ENCODE assay signal across 9 cellular contexts in the genomic region with DNA sequence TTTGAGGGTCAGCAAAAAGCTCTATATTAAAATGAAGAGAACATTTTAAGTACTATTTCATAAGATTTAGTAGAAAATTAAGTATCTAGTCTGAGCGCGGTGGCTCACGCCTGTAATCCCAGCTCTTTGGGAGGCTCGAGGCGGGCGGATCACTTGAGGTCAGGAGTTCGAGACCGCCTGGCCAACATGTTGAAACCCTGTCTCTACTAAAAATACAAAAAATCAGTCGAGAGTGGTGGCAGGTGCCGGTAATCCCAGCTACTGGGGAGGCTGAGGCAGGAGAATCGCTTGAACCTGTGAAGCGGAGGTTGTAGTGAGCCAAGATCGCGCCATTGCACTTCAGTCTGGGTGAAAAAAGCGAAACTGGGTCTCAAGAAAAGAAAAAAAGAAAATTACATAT. TPM values are rescaled to one million over a fixed set of nuclear protein-coding genes. Genes with fewer than 3 reads are reported as not detected.
DNase-seq lines count a peak whose midpoint lies in the region; ATAC-seq and TF ChIP-seq lines count a peak whose summit lies in the region.
"Had no signal": no experiment of that assay in that cellular context is flagged by ENCODE, and none has a peak within 500 bp of the region (broad histone marks: within the 10 kb centered on the region; RNA-seq: fewer than 3 reads in every experiment).

No MANE protein-coding gene starts in this region.

- TF ChIP-seq CTCF in SK-N-SH (IDR thresholded peaks at IDR 0.05), result no peak
- no peak for TF ChIP-seq CTCF in OCI-LY7 (conservative IDR thresholded peaks at IDR 0.05; ENCODE audit: low read length)
- TF ChIP-seq CTCF in progenitor cell of endocrine pancreas (IDR thresholded peaks at IDR 0.05; ENCODE audit: unreplicated experiment), result no peak

- H3K27me3 ChIP-seq in SK-N-SH (ENCODE audit: insufficient read depth), result no peaks in the 10 kb centered on the region
- no peaks in the 10 kb centered on the region for H3K27me3 ChIP-seq in endocrine pancreas (ENCODE audit: control insufficient read depth, insufficient read depth, low read length)

- H3K4me1 Mint-ChIP-seq in progenitor cell of endocrine pancreas (ENCODE audit: low read depth), result peaks cover 6% of the 10 kb centered on the region

- H3K36me3 ChIP-seq in SK-N-SH (replicated peaks in 1 of 2; ENCODE audit: control insufficient read depth in 1 of 2, insufficient read depth in 2 of 2, low read length in 1 of 2) (peaks cover 10 to 15% of the 10 kb centered on the region in 2 experiments), OCI-LY7 (ENCODE audit: insufficient read depth, low read length) (peaks cover 42% of the 10 kb centered on the region), endocrine pancreas (ENCODE audit: control insufficient read depth, insufficient read depth, low read length) (no peaks in the 10 kb centered on the region)

- H3K4me2 ChIP-seq in SK-N-SH, result peak overlapping the region; percentile 77
- peak overlapping the region; percentile 93 for H3K4me2 ChIP-seq in OCI-LY7 (ENCODE audit: low read length)

- H3K9me3 ChIP-seq in SK-N-SH (no peaks in the 10 kb centered on the region), OCI-LY7 (ENCODE audit: low read length) (no peaks in the 10 kb centered on the region), endocrine pancreas (ENCODE audit: control insufficient read depth, low read length) (no peaks in the 10 kb centered on the region)

- peaks cover 66% of the 10 kb centered on the region for H3K79me2 ChIP-seq in SK-N-SH (ENCODE audit: insufficient read depth)
- peaks cover 66% of the 10 kb centered on the region for H3K79me2 ChIP-seq in OCI-LY7 (ENCODE audit: insufficient read depth, low read depth, low read length)

- no peak for TF ChIP-seq RAD21 in SK-N-SH (IDR thresholded peaks at IDR 0.05; ENCODE audit: low read length)

- no peaks in the 10 kb centered on the region for H3F3A ChIP-seq in SK-N-SH (replicated peaks; ENCODE audit: insufficient read depth)

- H3K27me3 Mint-ChIP-seq in progenitor cell of endocrine pancreas, result peaks cover 13% of the 10 kb centered on the region

- no peak for ATAC-seq in SK-N-SH treated with all-trans-retinoic acid at 6 μM for 48 hours

- H3K4me3 ChIP-seq in SK-N-SH (ENCODE audit: low read depth in 2 of 2, low read length in 1 of 2), result peak overlapping the region in 1 of 2 experiments; percentile 75; a peak in 2 of 4 replicates
- peak overlapping the region; percentile 94 for H3K4me3 ChIP-seq in OCI-LY7 (ENCODE audit: low read depth, low read length, poor library complexity, severe bottlenecking)
- peak overlapping the region; percentile 96 for H3K4me3 ChIP-seq in endocrine pancreas (ENCODE audit: control insufficient read depth, insufficient read depth, low read length)

- H3K36me3 Mint-ChIP-seq in progenitor cell of endocrine pancreas (ENCODE audit: insufficient read depth), result peaks cover 6% of the 10 kb centered on the region

- peak overlapping the region; percentile 91 for H3K4me3 Mint-ChIP-seq in progenitor cell of endocrine pancreas (ENCODE audit: low read depth)

- H4K20me1 ChIP-seq in SK-N-SH (ENCODE audit: insufficient read depth), result peaks cover 37% of the 10 kb centered on the region
- peaks cover 10% of the 10 kb centered on the region; the same call in 1 of the 2 replicates for H4K20me1 ChIP-seq in OCI-LY7 (ENCODE audit: insufficient read depth, low read length)

- DNase-seq in SK-N-SH (no peak), OCI-LY7 (ENCODE audit: low spot score) (no peak), progenitor cell of endocrine pancreas (ENCODE audit: low spot score, unreplicated experiment) (no peak), NOMO-1 treated with DMSO at 0.1 percent for 48 hours (lab: John Stamatoyannopoulos, UW; ENCODE audit: unreplicated experiment) (no peak), SIG-M5 treated with dmso at 0.1 percent for 504 hours (lab: John Stamatoyannopoulos, UW; ENCODE audit: unreplicated experiment) (no peak), GDM1 (lab: John Stamatoyannopoulos, UW) (no peak)
- DNase-seq: NCI-H2107 had no signal

- POLR2A ChIA-PET in SK-N-SH (lab: Yijun Ruan, JAX), result no interaction called here
- POLR2A ChIA-PET in OCI-LY7 (lab: Charles Lee), result interaction anchor here (0.6 to 1.2 kb wide), 2 partner anchors 19 to 81 kb away, joined by 3 read pairs; no protein-coding TSS in a partner anchor

- BruUV-seq in OCI-LY7 (replicated peaks; lab: Mats Ljungman, UMichigan), result no TSS peak

- H3K9me2 ChIP-seq in SK-N-SH, result no peaks in the 10 kb centered on the region
- no peaks in the 10 kb centered on the region for H3K9me2 ChIP-seq in OCI-LY7 (ENCODE audit: insufficient read depth, low read length)

- peaks cover 5 to 7% of the 10 kb centered on the region in 2 experiments; a peak in 3 of 4 replicates for H3K4me1 ChIP-seq in SK-N-SH (ENCODE audit: control insufficient read depth in 1 of 2, insufficient read depth in 2 of 2, low read depth in 1 of 2, low read length in 1 of 2)
- peaks cover 30% of the 10 kb centered on the region for H3K4me1 ChIP-seq in OCI-LY7 (ENCODE audit: insufficient read depth, low read length, poor library complexity, severe bottlenecking)
- H3K4me1 ChIP-seq in endocrine pancreas (ENCODE audit: control insufficient read depth, insufficient read depth, low read length), result no peaks in the 10 kb centered on the region

- TF ChIP-seq EP300 in SK-N-SH (IDR thresholded peaks at IDR 0.05; ENCODE audit: borderline replicate concordance in 1 of 2, low read depth in 1 of 2, low read length in 1 of 2), result no peak

- peak overlapping the region; percentile 90; the same call in 1 of the 2 replicates for H3K9ac ChIP-seq in SK-N-SH
- no peak overlapping the region for H3K9ac ChIP-seq in endocrine pancreas (ENCODE audit: control insufficient read depth, insufficient read depth, low read length)

- CTCF ChIA-PET in SK-N-SH (lab: Yijun Ruan, JAX) (no interaction called here), OCI-LY7 (lab: Charles Lee; ENCODE audit: unreplicated experiment) (no interaction called here)

- H3K27ac ChIP-seq in SK-N-SH (ENCODE audit: low read depth in 2 of 2, low read length in 1 of 2) (no peak overlapping the region), OCI-LY7 (ENCODE audit: low read depth, low read length, poor library complexity, severe bottlenecking) (peak overlapping the region; percentile 60)

- no peaks in the 10 kb centered on the region for H3K9me3 Mint-ChIP-seq in progenitor cell of endocrine pancreas (ENCODE audit: low read depth)

- no peak overlapping the region for H3K27ac Mint-ChIP-seq in progenitor cell of endocrine pancreas

- no peak overlapping the region for H2AFZ ChIP-seq in SK-N-SH (ENCODE audit: low read depth)
- no peak overlapping the region for H2AFZ ChIP-seq in OCI-LY7 (ENCODE audit: low read length)

- WGBS in SK-N-SH (ENCODE audit: low lambda C conversion rate), result 96% methylated on average over 15 of the region's 15 CpGs

- intact Hi-C loops in OCI-LY7 (cut with micrococcal nuclease; ENCODE audit: unreplicated experiment), result loop anchor here (1.0 kb wide), 1 partner anchor 108 kb away; a partner anchor contains a TSS

TF ChIP-seq in SK-N-SH, 30 proteins besides CTCF, POLR2A, EP300 and RAD21 (continues in another document):
- TF ChIP-seq, protein P1, sequence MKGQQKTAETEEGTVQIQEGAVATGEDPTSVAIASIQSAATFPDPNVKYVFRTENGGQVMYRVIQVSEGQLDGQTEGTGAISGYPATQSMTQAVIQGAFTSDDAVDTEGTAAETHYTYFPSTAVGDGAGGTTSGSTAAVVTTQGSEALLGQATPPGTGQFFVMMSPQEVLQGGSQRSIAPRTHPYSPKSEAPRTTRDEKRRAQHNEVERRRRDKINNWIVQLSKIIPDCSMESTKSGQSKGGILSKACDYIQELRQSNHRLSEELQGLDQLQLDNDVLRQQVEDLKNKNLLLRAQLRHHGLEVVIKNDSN (IDR thresholded peaks at IDR 0.05; ENCODE audit: borderline replicate concordance, low read depth), result no peak
- TF ChIP-seq POLR2AphosphoS5 (IDR thresholded peaks at IDR 0.05; ENCODE audit: low read depth, low read length), result no peak
- TF ChIP-seq TEAD4 (IDR thresholded peaks at IDR 0.05; ENCODE audit: borderline replicate concordance, insufficient read depth), result no peak
- no peak for TF ChIP-seq JUND (IDR thresholded peaks at IDR 0.05)
- no peak for TF ChIP-seq TAF1 (IDR thresholded peaks at IDR 0.05; ENCODE audit: borderline replicate concordance, low read depth, low read length)
- TF ChIP-seq NFIC (IDR thresholded peaks at IDR 0.05; ENCODE audit: borderline replicate concordance), result no peak
- no peak for TF ChIP-seq CHD2 (IDR thresholded peaks at IDR 0.05; ENCODE audit: low read length, partially characterized antibody)

TF ChIP-seq in SK-N-SH treated with all-trans-retinoic acid at 6 μM for 48 hours, 23 proteins besides CTCF, POLR2A, EP300 and RAD21:
- no peak for TF ChIP-seq ARNTL (CRISPR knock-in tag; IDR thresholded peaks at IDR 0.05; ENCODE audit: borderline replicate concordance, low read depth)
- no peak for TF ChIP-seq ZNF70 (CRISPR knock-in tag; IDR thresholded peaks at IDR 0.05)

RNA-seq across cellular contexts. Expression of a gene that starts 1.6 kb away (rescaled TPM):
- 22.0 and 22.7 TPM in 2 replicates for polyA plus RNA-seq in SK-N-SH (2012; rRNA removed)
- 36.0 and 43.4 TPM in 2 replicates for polyA plus RNA-seq in SK-N-SH (2012; cell fraction: cytosol; rRNA removed)
- 18.4 and 37.3 TPM in 2 replicates for polyA plus RNA-seq in SK-N-SH (2012; cell fraction: nucleus; rRNA removed)
- 18.4 and 21.3 TPM in 2 replicates for total RNA-seq in OCI-LY7 (2014; rRNA removed; shearing (Covaris generic))
- total RNA-seq in OCI-LY7 (2022) (86.9 and 88.3 TPM in 2 replicates), progenitor cell of endocrine pancreas (54.2 and 59.1 TPM in 2 replicates)
